Comparison of ENCODE assay signal across 8 cellular contexts in the genomic region with DNA sequence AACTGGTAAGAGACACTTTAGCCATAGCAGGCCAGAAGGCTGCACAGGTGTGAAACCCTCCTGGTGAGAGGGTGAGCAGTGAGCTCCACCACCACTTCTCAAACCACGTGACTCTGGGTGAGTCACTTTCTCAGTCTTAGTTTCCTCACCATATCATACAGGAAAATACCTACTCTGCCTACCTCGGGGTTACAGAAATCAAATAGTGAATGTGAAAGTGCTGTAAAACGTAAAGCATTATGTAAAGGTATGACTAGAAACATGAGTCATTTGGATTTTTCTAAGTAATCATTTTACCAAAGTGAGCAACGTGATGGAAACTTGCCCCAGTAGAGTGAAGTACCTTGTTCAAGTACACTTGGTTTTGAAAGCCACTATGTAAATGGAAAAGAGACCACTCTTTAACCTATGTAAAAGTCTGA. TPM values are rescaled to one million over a fixed set of nuclear protein-coding genes. Genes with fewer than 3 reads are reported as not detected.
DNase-seq lines count a peak whose midpoint lies in the region; ATAC-seq, FAIRE-seq and TF ChIP-seq lines count a peak whose summit lies in the region.

No MANE protein-coding gene starts in this region.

- no peak overlapping the region for H3K9ac ChIP-seq in keratinocyte (ENCODE audit: control insufficient read depth, extremely low read depth, insufficient read depth, low read length)

- peak; percentile 90 for ATAC-seq in GM21723 (IDR thresholded peaks at IDR 0.05; ENCODE audit: unreplicated experiment)

- peak; percentile 86 for FAIRE-seq in keratinocyte (lab: Jason Lieb, UNC)

- TF ChIP-seq CTCF in keratinocyte (optimal IDR thresholded peaks at IDR 0.05 in 1 of 3, IDR thresholded peaks at IDR 0.05 in 1 of 3, conservative IDR thresholded peaks at IDR 0.05 in 1 of 3; ENCODE audit: extremely low read depth in 1 of 3, insufficient read depth in 2 of 3, low read length in 3 of 3) = no peak

- H3K79me2 ChIP-seq in keratinocyte (ENCODE audit: control insufficient read depth, insufficient read depth, low read length) = peaks cover 81% of the 10 kb centered on the region

- no peaks in the 10 kb centered on the region for H3K27me3 ChIP-seq in keratinocyte (ENCODE audit: control insufficient read depth, extremely low read depth, insufficient read depth, low read length)

- dilution Hi-C loops in keratinocyte (cut with MboI; ENCODE audit: extremely low pct_ligation_motif_present, low sequenced_read_pairs) = no loop called here

- H3K27ac ChIP-seq in keratinocyte (ENCODE audit: control insufficient read depth, insufficient read depth, low read length) = peak overlapping the region; percentile 63

- peaks cover 2% of the 10 kb centered on the region for H3K9me3 ChIP-seq in keratinocyte (ENCODE audit: control insufficient read depth, low read depth, low read length)

- peak; percentile 16 for DNase-seq in DMS79 treated with DMSO at 0.1 percent for 48 hours (lab: John Stamatoyannopoulos, UW)
- DNase-seq in M059J (ENCODE audit: low read depth) = peak; percentile 74
- peak; percentile 68 to 75 for DNase-seq in activated T-cell treated with anti-CD3 and anti-CD28 coated beads, Interleukin-2, amount 50 U/mL, for 48 hours
- peak; percentile 81 for DNase-seq in keratinocyte (ENCODE audit: low read depth, low spot score)
- peak; percentile 76 for DNase-seq in stimulated activated CD8-positive, alpha-beta memory T cell treated with anti-CD3 and anti-CD28 coated beads, Interleukin-4, amount 100 ng/mL, for 48 hours
- no peak for DNase-seq in SKM-1 treated with dmso at 0.1 percent for 144 hours (lab: John Stamatoyannopoulos, UW; ENCODE audit: unreplicated experiment)
- DNase-seq in NCI-H2196 treated with DMSO at 0.1 percent for 48 hours (lab: John Stamatoyannopoulos, UW; ENCODE audit: unreplicated experiment) = no peak

- H2AFZ ChIP-seq in keratinocyte (ENCODE audit: control insufficient read depth, low read length) = no peak overlapping the region

- H4K20me1 ChIP-seq in keratinocyte (ENCODE audit: control insufficient read depth, extremely low read depth, insufficient read depth, low read length) = peaks cover 2% of the 10 kb centered on the region

- H3K4me3 ChIP-seq in keratinocyte (ENCODE audit: control insufficient read depth in 2 of 3, extremely low read depth in 1 of 3, insufficient read depth in 2 of 3, low read depth in 1 of 3, low read length in 3 of 3) = no peak overlapping the region

- peaks cover 30% of the 10 kb centered on the region for H3K4me1 ChIP-seq in keratinocyte (ENCODE audit: control insufficient read depth, extremely low read depth, insufficient read depth, low read length)

- peaks cover 0 to 6% of the 10 kb centered on the region in 2 experiments for H3K36me3 ChIP-seq in keratinocyte (ENCODE audit: control insufficient read depth in 2 of 2, extremely low read depth in 1 of 2, insufficient read depth in 2 of 2, low read length in 2 of 2)

- peak overlapping the region; percentile 28 for H3K4me2 ChIP-seq in keratinocyte (ENCODE audit: control insufficient read depth, extremely low read depth, insufficient read depth, low read depth, low read length)

- H3K9me1 ChIP-seq in keratinocyte (ENCODE audit: control insufficient read depth, extremely low read depth, insufficient read depth, low read length) = no peaks in the 10 kb centered on the region

RNA-seq across cellular contexts. Expression of gene USP12, which starts 40.4 kb away (rescaled TPM):
- total RNA-seq in M059J (2014; rRNA removed; shearing (Covaris generic)) = 17.9 and 30.1 TPM in 2 replicates
- polyA plus RNA-seq in keratinocyte = 9.7 to 20.7 TPM (median 11.2 TPM) in 3 replicates
- 11.4 TPM for polyA plus RNA-seq in keratinocyte (2011; ENCODE audit: low read depth)
- 9.4 and 19.0 TPM in 2 replicates for polyA plus RNA-seq in keratinocyte (2011; cell fraction: cytosol; rRNA removed)
- 9.1 and 11.4 TPM in 2 replicates for polyA plus RNA-seq in keratinocyte (2011; cell fraction: nucleus; rRNA removed)
- 12.9 and 19.2 TPM in 2 replicates for polyA plus RNA-seq in keratinocyte (2012; ENCODE audit: low replicate concordance)
- 2.1 to 19.8 TPM (median 9.6 TPM) in 3 replicates for polyA minus RNA-seq in keratinocyte
- polyA minus RNA-seq in keratinocyte (2011; cell fraction: cytosol; rRNA and poly(A)+ RNA removed) = 9.2 TPM
- 8.4 and 16.5 TPM in 2 replicates for polyA minus RNA-seq in keratinocyte (2011; cell fraction: nucleus; rRNA and poly(A)+ RNA removed)

Comparison
In these comparisons a context has a peak if more than half of its experiments do, and no peak if none do; other contexts are left out.
1. DNase-seq: peak in DMS79 treated with DMSO at 0.1 percent for 48 hours (single experiment), M059J (single experiment), activated T-cell treated with anti-CD3 and anti-CD28 coated beads, Interleukin-2, amount 50 U/mL, for 48 hours (2 of 2), keratinocyte (single experiment) and stimulated activated CD8-positive, alpha-beta memory T cell treated with anti-CD3 and anti-CD28 coated beads, Interleukin-4, amount 100 ng/mL, for 48 hours (single experiment); none in SKM-1 treated with dmso at 0.1 percent for 144 hours (single experiment) and NCI-H2196 treated with DMSO at 0.1 percent for 48 hours (single experiment).